ENCODE assay signal across 19 cellular contexts in the genomic region with DNA sequence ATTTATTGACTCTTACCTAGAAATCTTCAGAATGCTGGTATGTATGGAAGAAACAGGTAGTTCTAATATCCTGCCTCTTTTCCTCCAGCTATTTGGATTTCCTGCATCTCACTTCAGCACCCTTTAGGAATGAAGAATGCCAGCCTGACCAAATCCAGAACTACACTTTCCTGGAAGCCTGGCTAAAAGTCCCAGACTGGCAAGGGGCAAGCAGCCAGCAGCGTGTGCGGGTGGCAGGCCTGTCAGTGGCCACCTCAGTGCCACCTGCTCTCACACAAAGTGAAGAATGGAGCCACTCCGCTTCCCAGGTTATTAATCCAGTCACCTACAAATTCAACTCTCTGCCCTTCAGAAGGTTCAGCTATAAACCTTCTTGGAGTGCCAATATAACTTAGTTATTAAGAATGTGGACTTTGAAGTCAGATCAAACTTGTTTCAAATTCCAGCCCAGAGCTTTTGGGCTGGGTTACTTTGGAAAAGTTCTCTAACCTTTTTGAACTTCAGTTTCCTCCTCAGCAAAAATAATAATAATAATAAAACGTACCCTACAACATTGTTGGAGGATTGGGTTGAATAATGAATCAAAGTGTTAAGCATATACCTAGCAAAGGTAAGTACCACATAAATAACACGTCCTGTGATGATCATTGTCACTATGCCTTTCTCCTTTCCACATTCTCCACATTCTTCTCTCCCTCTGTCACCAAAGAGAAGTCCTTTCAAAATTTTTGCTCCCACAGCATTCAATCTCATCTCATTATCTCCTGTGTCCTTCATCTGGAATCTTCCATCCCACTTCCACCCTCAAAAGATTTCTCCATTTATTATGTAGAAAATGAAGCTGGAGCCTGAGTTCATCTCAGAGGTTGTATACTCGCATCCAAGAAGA. TPM values are rescaled to one million over a fixed set of nuclear protein-coding genes. Genes with fewer than 3 reads are reported as not detected.
A peak's percentile ranks its signal among the peaks of the same experiment; 100 is the strongest.
DNase-seq lines count a peak whose midpoint lies in the region; TF ChIP-seq lines count a peak whose summit lies in the region.
"Had no signal": no experiment of that assay in that cellular context is flagged by ENCODE, and none has a peak within 500 bp of the region (broad histone marks: within the 10 kb centered on the region; RNA-seq: fewer than 3 reads in every experiment).

No MANE protein-coding gene starts in this region.

- no peak for TF ChIP-seq CTCF in left ventricle myocardium inferior (IDR thresholded peaks at IDR 0.05; ENCODE audit: borderline replicate concordance)

- H2BK5ac ChIP-seq in neuronal stem cell (ENCODE audit: low read length), result no peak overlapping the region

- no peak overlapping the region for H3K18ac ChIP-seq in neuronal stem cell (ENCODE audit: low read length)

- H3K36me3 ChIP-seq in left ventricle myocardium inferior (no peaks in the 10 kb centered on the region), neuronal stem cell (replicated peaks in 1 of 2; ENCODE audit: control insufficient read depth in 2 of 2, insufficient read depth in 2 of 2, low read length in 2 of 2) (no peaks in the 10 kb centered on the region)
- H3K36me3 ChIP-seq: BLaER1, cardiac muscle cell, transverse colon had no signal

- intact Hi-C loops in left ventricle myocardium inferior (cut with micrococcal nuclease), result no loop called here

- H4K8ac ChIP-seq in neuronal stem cell (ENCODE audit: low read depth, low read length), result no peak overlapping the region

- whole genome bisulfite sequencing in neuronal stem cell (ENCODE audit: extremely low coverage in 2 of 2, insufficient read length in 2 of 2, insufficient replicate concordance in 1 of 2), 2 donors, result no CpG with 5 or more reads among the region's 6 CpGs

- H2AFZ ChIP-seq in neuronal stem cell (ENCODE audit: low read length), result no peak overlapping the region

- peaks cover 45% of the 10 kb centered on the region for H3K4me1 ChIP-seq in left ventricle myocardium inferior
- peaks cover 0 to 4% of the 10 kb centered on the region in 2 donors for H3K4me1 ChIP-seq in neuronal stem cell (ENCODE audit: control insufficient read depth in 2 of 2, insufficient read depth in 1 of 2, low read depth in 1 of 2, low read length in 2 of 2)
- H3K4me1 ChIP-seq: BLaER1 had no signal

- no peak overlapping the region for H2AK5ac ChIP-seq in neuronal stem cell (ENCODE audit: low read depth, low read length)

- H2BK120ac ChIP-seq in neuronal stem cell (ENCODE audit: low read depth, low read length), result no peak overlapping the region

- no peaks in the 10 kb centered on the region for H3K27me3 ChIP-seq in left ventricle myocardium inferior (ENCODE audit: low read depth)
- peaks cover 0 to 19% (median 0%) of the 10 kb centered on the region in 3 experiments for H3K27me3 ChIP-seq in neuronal stem cell (ENCODE audit: control insufficient read depth in 3 of 3, insufficient read depth in 3 of 3, low read depth in 1 of 3, low read length in 3 of 3)
- H3K27me3 ChIP-seq: BLaER1, cardiac muscle cell, dorsolateral prefrontal cortex, transverse colon had no signal

- H3K4me3 ChIP-seq in left ventricle myocardium inferior, result no peak overlapping the region
- H3K4me3 ChIP-seq in neuronal stem cell (ENCODE audit: low read length in 2 of 2), result no peak overlapping the region
- H3K4me3 ChIP-seq: BLaER1, cardiac muscle cell, dorsolateral prefrontal cortex, transverse colon had no signal

- H3K23ac ChIP-seq in neuronal stem cell (ENCODE audit: low read depth, low read length, poor library complexity), result no peak overlapping the region

- H3K14ac ChIP-seq in neuronal stem cell (ENCODE audit: low read length), result no peak overlapping the region

- no peak overlapping the region for H2BK12ac ChIP-seq in neuronal stem cell (ENCODE audit: low read length)

- H3K27ac ChIP-seq in left ventricle myocardium inferior (replicated peaks) (peak overlapping the region; percentile 81), neuronal stem cell (replicated peaks; ENCODE audit: low read length) (no peak overlapping the region)
- H3K27ac ChIP-seq: BLaER1, cardiac muscle cell had no signal

- no peak overlapping the region for H3K4ac ChIP-seq in neuronal stem cell (ENCODE audit: low read length)

- no peak overlapping the region for H3K4me2 ChIP-seq in neuronal stem cell (ENCODE audit: insufficient read depth, low read length, poor library complexity, severe bottlenecking)
- H3K4me2 ChIP-seq: BLaER1 had no signal

- DNase-seq in cerebellar cortex (ENCODE audit: low spot score) (peak; percentile 87), left ventricle myocardium inferior (peak; percentile 56), mucosa of gallbladder (ENCODE audit: low spot score) (peak; percentile 34), neuronal stem cell (ENCODE audit: low spot score) (no peak), DMS153 treated with DMSO at 0.1 percent for 48 hours (lab: John Stamatoyannopoulos, UW; ENCODE audit: unreplicated experiment) (no peak), HuH-7.5 (ENCODE audit: low spot score) (no peak)
- DNase-seq: activated CD4-positive, alpha-beta T cell treated with anti-CD3 and anti-CD28 coated beads, Interleukin-2, amount 50 U/mL, for 1 hour; KG1; MM.1S; NCI-H1436 treated with DMSO at 0.1 percent for 48 hours; T-helper 9 cell had no signal

- no peaks in the 10 kb centered on the region for H3K79me1 ChIP-seq in neuronal stem cell (ENCODE audit: low read depth, low read length)

- no peak overlapping the region for H3K9ac ChIP-seq in neuronal stem cell (ENCODE audit: low read depth, low read length, poor library complexity)
- H3K9ac ChIP-seq: BLaER1 had no signal

- H3K9me3 ChIP-seq in left ventricle myocardium inferior (replicated peaks) (no peaks in the 10 kb centered on the region), neuronal stem cell (replicated peaks in 1 of 2; ENCODE audit: control insufficient read depth in 2 of 2, insufficient read depth in 1 of 2, low read depth in 1 of 2, low read length in 2 of 2) (no peaks in the 10 kb centered on the region)
- H3K9me3 ChIP-seq: BLaER1, transverse colon had no signal

- H2BK15ac ChIP-seq in neuronal stem cell (ENCODE audit: low read length), result no peak overlapping the region

- no peak overlapping the region for H4K91ac ChIP-seq in neuronal stem cell (ENCODE audit: low read depth, low read length, poor library complexity)

RNA-seq across cellular contexts. Expression of a gene that starts 6.9 kb away (rescaled TPM):
- 0.41 TPM for total RNA-seq in left ventricle myocardium inferior
- total RNA-seq in mucosa of gallbladder, result 265 TPM
- not detected for polyA plus RNA-seq in neuronal stem cell (2013, experiment 1 of 2)
- not detected for polyA plus RNA-seq in neuronal stem cell (2013, experiment 2 of 2)
- total RNA-seq: activated T-helper 1 cell treated with anti-CD3 and anti-CD28 coated beads, Interleukin-12 subunit alpha, Interleukin-12 subunit beta, Interleukin-2, Interleukin-4 antibody, amounts not matched to agents 30 ng/mL and 10 ng/mL and 1 ng/mL, durations not matched to agents 14 hours and 24 hours and 36 hours; cardiac muscle cell; HT1080; mesothelial cell of epicardium had no signal

RNA-seq across cellular contexts. Expression of a gene that starts 43.8 kb away (rescaled TPM):
- total RNA-seq in left ventricle myocardium inferior (18.8 TPM), mucosa of gallbladder (61.4 TPM)
- 10.6 TPM for polyA plus RNA-seq in neuronal stem cell (2013, experiment 1 of 2)
- polyA plus RNA-seq in neuronal stem cell (2013, experiment 2 of 2), result 10.6 TPM

RNA-seq across cellular contexts. Expression of a gene that starts 44.1 kb away (rescaled TPM):
- total RNA-seq in left ventricle myocardium inferior (17.3 TPM), mucosa of gallbladder (12.1 TPM)
- polyA plus RNA-seq in neuronal stem cell (2013, experiment 1 of 2), result 21.2 TPM
- 20.9 TPM for polyA plus RNA-seq in neuronal stem cell (2013, experiment 2 of 2)

RNA-seq across cellular contexts. Expression of a gene that starts 57.7 kb away (rescaled TPM):
- total RNA-seq in left ventricle myocardium inferior, result not detected
- 117 TPM for total RNA-seq in mucosa of gallbladder
- 0.04 TPM for polyA plus RNA-seq in neuronal stem cell (2013, experiment 1 of 2)
- polyA plus RNA-seq in neuronal stem cell (2013, experiment 2 of 2), result 0.04 TPM
- total RNA-seq: cardiac muscle cell, HT1080, left colon had no signal
- polyA plus RNA-seq: cardiac muscle cell had no signal

Comparison
In these comparisons a context has a peak if more than half of its experiments do, and no peak if none do; other contexts are left out.
1. DNase-seq: peak in cerebellar cortex (single experiment), left ventricle myocardium inferior (single experiment) and mucosa of gallbladder (single experiment); none in neuronal stem cell (single experiment), DMS153 treated with DMSO at 0.1 percent for 48 hours (single experiment) and HuH-7.5 (single experiment).
2. RNA of a gene that starts 6.9 kb away (total RNA-seq): 265 TPM in mucosa of gallbladder (single experiment); 0.41 TPM in left ventricle myocardium inferior (single experiment); every median in the first group is over 100 times any median in the second.